Comparison of ENCODE assay signal across 8 cellular contexts in the genomic region with DNA sequence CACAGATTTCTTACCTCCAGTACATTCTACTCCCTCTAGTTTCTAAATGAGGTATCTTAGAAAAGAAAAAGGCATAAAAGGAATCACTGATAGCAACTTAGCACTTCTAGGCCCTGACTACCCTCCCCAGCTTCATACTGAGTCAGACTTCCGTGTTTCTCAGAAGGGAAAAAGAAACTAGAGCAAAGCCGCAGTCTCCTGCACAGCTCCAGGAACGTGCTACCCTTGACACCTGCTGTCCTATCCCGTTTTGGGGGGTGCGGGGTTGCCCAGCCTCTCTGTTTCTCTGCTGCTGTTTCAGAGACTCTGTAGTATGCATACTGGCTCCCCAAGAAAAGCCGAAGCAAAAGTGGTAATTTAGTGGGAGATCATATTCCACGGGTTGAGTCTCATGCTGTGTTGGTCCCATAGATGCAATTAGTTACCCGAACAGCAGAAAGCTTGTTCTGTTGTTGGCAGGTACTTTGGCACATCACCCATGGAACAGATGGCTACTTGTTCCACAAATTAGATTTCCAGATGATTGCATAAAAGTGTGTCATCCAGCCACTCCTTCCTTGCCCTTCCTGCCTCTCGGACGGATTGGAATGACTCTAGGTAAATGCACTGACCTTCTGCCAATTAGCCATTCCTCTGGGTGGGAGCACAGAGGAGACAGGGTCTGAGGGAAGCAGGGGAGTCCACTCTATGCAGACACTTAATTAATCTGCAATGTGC.
DNase-seq lines count a peak whose midpoint lies in the region; ATAC-seq and TF ChIP-seq lines count a peak whose summit lies in the region.

No MANE protein-coding gene starts in this region.

- H3K4me2 ChIP-seq in SK-N-SH (no peak overlapping the region), trophoblast cell (ENCODE audit: low read length) (no peak overlapping the region), mesendoderm (ENCODE audit: low read length) (no peak overlapping the region), GM23338 (no peak overlapping the region)

- no peak for ATAC-seq in SK-N-SH treated with all-trans-retinoic acid at 6 μM for 48 hours
- ATAC-seq in stimulated activated naive CD8-positive, alpha-beta T cell treated with anti-CD3 and anti-CD28 coated beads, Interleukin-15, amount 100 ng/mL, for 72 hours, result peak; percentile 78
- ATAC-seq in GM23338, result no peak

- H3K27ac Mint-ChIP-seq in activated CD4-positive, alpha-beta memory T cell treated with anti-CD3 and anti-CD28 coated beads for 36 hours, result peak overlapping the region; percentile 73
- H3K27ac Mint-ChIP-seq in immature natural killer cell, result peak overlapping the region; percentile 72 to 93 (median 89)
- peak overlapping the region; percentile 13 to 43 for H3K27ac Mint-ChIP-seq in stimulated activated naive CD8-positive, alpha-beta T cell treated with anti-CD3 and anti-CD28 coated beads, Interleukin-15, amount 100 ng/mL, for 72 hours
- no peak overlapping the region for H3K27ac Mint-ChIP-seq in GM23338

- H2AK5ac ChIP-seq in trophoblast cell (ENCODE audit: low read length), result no peak overlapping the region
- H2AK5ac ChIP-seq in mesendoderm (ENCODE audit: low read length), result no peak overlapping the region

- 31% methylated on average over 10 of the region's 10 CpGs for whole genome bisulfite sequencing in SK-N-SH (ENCODE audit: low lambda C conversion rate)
- WGBS in trophoblast cell (ENCODE audit: extremely low coverage, insufficient coverage, insufficient read length), result no CpG with 5 or more reads among the region's 10 CpGs
- WGBS in mesendoderm (ENCODE audit: extremely low coverage, insufficient coverage, low lambda C conversion rate), result no CpG with 5 or more reads among the region's 10 CpGs

- peaks cover 0 to 8% of the 10 kb centered on the region in 2 experiments; a peak in 1 of 4 replicates for H3K4me1 ChIP-seq in SK-N-SH (ENCODE audit: control insufficient read depth in 1 of 2, insufficient read depth in 2 of 2, low read depth in 1 of 2, low read length in 1 of 2)
- no peaks in the 10 kb centered on the region for H3K4me1 ChIP-seq in trophoblast cell (ENCODE audit: control insufficient read depth in 1 of 2, insufficient read depth in 2 of 2, low read length in 2 of 2)
- H3K4me1 ChIP-seq in mesendoderm (ENCODE audit: control insufficient read depth, low read depth, low read length), result no peaks in the 10 kb centered on the region
- no peaks in the 10 kb centered on the region for H3K4me1 ChIP-seq in GM23338 (ENCODE audit: insufficient read depth)

- H3K9me3 ChIP-seq in SK-N-SH (no peaks in the 10 kb centered on the region), trophoblast cell (ENCODE audit: insufficient read depth, low read depth, low read length) (no peaks in the 10 kb centered on the region)

- no peak overlapping the region for H2BK12ac ChIP-seq in trophoblast cell (ENCODE audit: low read length)

- no peak overlapping the region for H3K4me3 ChIP-seq in SK-N-SH (ENCODE audit: low read depth in 2 of 2, low read length in 1 of 2)
- H3K4me3 ChIP-seq in trophoblast cell (ENCODE audit: low read depth, low read length), result no peak overlapping the region
- no peak overlapping the region for H3K4me3 ChIP-seq in mesendoderm (ENCODE audit: low read length)
- no peak overlapping the region for H3K4me3 ChIP-seq in GM23338

- H2BK120ac ChIP-seq in trophoblast cell (ENCODE audit: insufficient read depth, low read length, poor library complexity) (no peak overlapping the region), mesendoderm (ENCODE audit: low read depth, low read length) (no peak overlapping the region)

- CTCF ChIA-PET in SK-N-SH (lab: Yijun Ruan, JAX), result interaction anchor here (0.6 to 1.1 kb wide), 3 partner anchors 26 to 438 kb away, joined by 3 to 4 read pairs (median 3); a partner anchor contains a TSS
- CTCF ChIA-PET in activated CD4-positive, alpha-beta memory T cell treated with anti-CD3 and anti-CD28 coated beads for 36 hours (lab: Charles Lee), result interaction anchor here (0.5 to 1.0 kb wide), 4 partner anchors 67 to 435 kb away, joined by 3 read pairs; no protein-coding TSS in a partner anchor

- H2BK15ac ChIP-seq in mesendoderm (replicated peaks; ENCODE audit: low read depth), result no peak overlapping the region

- H3K27ac ChIP-seq in SK-N-SH (ENCODE audit: low read depth in 2 of 2, low read length in 1 of 2), result no peak overlapping the region
- H3K27ac ChIP-seq in trophoblast cell (ENCODE audit: low read depth, low read length), result no peak overlapping the region
- H3K27ac ChIP-seq in mesendoderm (ENCODE audit: low read depth, low read length), result no peak overlapping the region
- H3K27ac ChIP-seq in GM23338 (ENCODE audit: low read depth), result no peak overlapping the region

- H3K36me3 ChIP-seq in SK-N-SH (replicated peaks in 1 of 2; ENCODE audit: control insufficient read depth in 1 of 2, insufficient read depth in 2 of 2, low read length in 1 of 2), result no peaks in the 10 kb centered on the region
- no peaks in the 10 kb centered on the region for H3K36me3 ChIP-seq in trophoblast cell (ENCODE audit: control insufficient read depth in 1 of 2, insufficient read depth in 2 of 2, low read length in 2 of 2)
- H3K36me3 ChIP-seq in mesendoderm (ENCODE audit: control insufficient read depth, insufficient read depth, low read length), result no peaks in the 10 kb centered on the region
- no peaks in the 10 kb centered on the region for H3K36me3 ChIP-seq in GM23338 (ENCODE audit: insufficient read depth)

- intact Hi-C loops in activated CD4-positive, alpha-beta memory T cell treated with anti-CD3 and anti-CD28 coated beads for 36 hours (cut with micrococcal nuclease), result loop anchor here (1.0 to 2.0 kb wide), 4 partner anchors 29 to 436 kb away; no protein-coding TSS in a partner anchor

- no peak overlapping the region for H3K9ac ChIP-seq in SK-N-SH
- H3K9ac ChIP-seq in trophoblast cell (ENCODE audit: low read length), result no peak overlapping the region
- H3K9ac ChIP-seq in mesendoderm (ENCODE audit: low read length), result no peak overlapping the region

- no peak overlapping the region for H4K8ac ChIP-seq in trophoblast cell (ENCODE audit: low read depth, low read length)
- no peak overlapping the region for H4K8ac ChIP-seq in mesendoderm (ENCODE audit: low read depth, low read length)

- H3K4ac ChIP-seq in trophoblast cell (ENCODE audit: low read depth, low read length) (no peak overlapping the region), mesendoderm (ENCODE audit: low read depth, low read length) (no peak overlapping the region)

- no peaks in the 10 kb centered on the region for H4K20me1 ChIP-seq in SK-N-SH (ENCODE audit: insufficient read depth)
- H4K20me1 ChIP-seq in GM23338 (replicated peaks; ENCODE audit: insufficient read depth), result no peaks in the 10 kb centered on the region

- H4K12ac ChIP-seq in trophoblast cell (ENCODE audit: low read depth, low read length), result no peak overlapping the region

- no peak overlapping the region for H3K14ac ChIP-seq in trophoblast cell (ENCODE audit: low read length)

- no peaks in the 10 kb centered on the region for H3K27me3 Mint-ChIP-seq in activated CD4-positive, alpha-beta memory T cell treated with anti-CD3 and anti-CD28 coated beads for 36 hours
- peaks cover 0 to 4% (median 3%) of the 10 kb centered on the region in 3 donors for H3K27me3 Mint-ChIP-seq in immature natural killer cell (ENCODE audit: low read depth in 3 of 3)
- H3K27me3 Mint-ChIP-seq in stimulated activated naive CD8-positive, alpha-beta T cell treated with anti-CD3 and anti-CD28 coated beads, Interleukin-15, amount 100 ng/mL, for 72 hours, result no peaks in the 10 kb centered on the region
- peaks cover 2% of the 10 kb centered on the region for H3K27me3 Mint-ChIP-seq in GM23338 (ENCODE audit: insufficient read depth, low read depth, poor library complexity)

- no peak for TF ChIP-seq RAD21 in SK-N-SH (IDR thresholded peaks at IDR 0.05; ENCODE audit: low read length)

- no peak overlapping the region for H2AFZ ChIP-seq in SK-N-SH (ENCODE audit: low read depth)
- H2AFZ ChIP-seq in trophoblast cell (ENCODE audit: insufficient read depth, low read length, poor library complexity), result no peak overlapping the region
- no peak overlapping the region for H2AFZ ChIP-seq in GM23338

- DNase-seq in SK-N-SH (peak; percentile 23), immature natural killer cell (peak; percentile 20 to 52 (median 38)), trophoblast cell (no peak), mesendoderm (no peak), GM23338 (ENCODE audit: low spot score) (no peak)
- peak; percentile 79 for DNase-seq in activated CD4-positive, alpha-beta memory T cell treated with anti-CD3 and anti-CD28 coated beads for 36 hours
- DNase-seq in stimulated activated naive CD8-positive, alpha-beta T cell treated with anti-CD3 and anti-CD28 coated beads, Interleukin-15, amount 100 ng/mL, for 72 hours, result peak; percentile 18 to 58

- H3K4me3 Mint-ChIP-seq in activated CD4-positive, alpha-beta memory T cell treated with anti-CD3 and anti-CD28 coated beads for 36 hours, result no peak overlapping the region
- H3K4me3 Mint-ChIP-seq in immature natural killer cell (peak overlapping the region in 3 of 5 donors; percentile 33 to 82 (median 47)), GM23338 (no peak overlapping the region)
- H3K4me3 Mint-ChIP-seq in stimulated activated naive CD8-positive, alpha-beta T cell treated with anti-CD3 and anti-CD28 coated beads, Interleukin-15, amount 100 ng/mL, for 72 hours, result peak overlapping the region in 1 of 2 donors; percentile 31

- H3K23ac ChIP-seq in trophoblast cell (ENCODE audit: low read length) (no peak overlapping the region), mesendoderm (ENCODE audit: low read length) (no peak overlapping the region)

- H3K18ac ChIP-seq in trophoblast cell (ENCODE audit: low read length), result no peak overlapping the region
- no peak overlapping the region for H3K18ac ChIP-seq in mesendoderm (ENCODE audit: low read length)

- no peaks in the 10 kb centered on the region for H3F3A ChIP-seq in SK-N-SH (replicated peaks; ENCODE audit: insufficient read depth)
- no peaks in the 10 kb centered on the region for H3F3A ChIP-seq in GM23338 (replicated peaks; ENCODE audit: low read depth)

- H3K56ac ChIP-seq in mesendoderm (ENCODE audit: low read length), result no peak overlapping the region

- peaks cover 49% of the 10 kb centered on the region for H3K4me1 Mint-ChIP-seq in activated CD4-positive, alpha-beta memory T cell treated with anti-CD3 and anti-CD28 coated beads for 36 hours (ENCODE audit: low read depth)
- H3K4me1 Mint-ChIP-seq in immature natural killer cell (peaks cover 46 to 60% of the 10 kb centered on the region in 2 donors), GM23338 (peaks cover 3% of the 10 kb centered on the region; the same call in 1 of the 3 replicates)
- peaks cover 55% of the 10 kb centered on the region for H3K4me1 Mint-ChIP-seq in stimulated activated naive CD8-positive, alpha-beta T cell treated with anti-CD3 and anti-CD28 coated beads, Interleukin-15, amount 100 ng/mL, for 72 hours

- H3K79me1 ChIP-seq in trophoblast cell (ENCODE audit: low read length) (no peaks in the 10 kb centered on the region), mesendoderm (ENCODE audit: low read length) (no peaks in the 10 kb centered on the region)

- no peak for TF ChIP-seq EP300 in SK-N-SH (IDR thresholded peaks at IDR 0.05; ENCODE audit: borderline replicate concordance in 1 of 2, low read depth in 1 of 2, low read length in 1 of 2)

- no peaks in the 10 kb centered on the region for H3K79me2 ChIP-seq in SK-N-SH (ENCODE audit: insufficient read depth)
- no peaks in the 10 kb centered on the region for H3K79me2 ChIP-seq in trophoblast cell (ENCODE audit: control insufficient read depth, insufficient read depth, low read length, poor library complexity)
- H3K79me2 ChIP-seq in mesendoderm (ENCODE audit: control insufficient read depth, insufficient read depth, low read length), result no peaks in the 10 kb centered on the region
- H3K79me2 ChIP-seq in GM23338 (replicated peaks; ENCODE audit: insufficient read depth), result no peaks in the 10 kb centered on the region

- peaks cover 13% of the 10 kb centered on the region for H3K9me3 Mint-ChIP-seq in activated CD4-positive, alpha-beta memory T cell treated with anti-CD3 and anti-CD28 coated beads for 36 hours
- H3K9me3 Mint-ChIP-seq in immature natural killer cell (peaks cover 0 to 2% (median 0%) of the 10 kb centered on the region in 6 donors), GM23338 (peaks cover 2% of the 10 kb centered on the region; the same call in 1 of the 3 replicates)
- H3K9me3 Mint-ChIP-seq in stimulated activated naive CD8-positive, alpha-beta T cell treated with anti-CD3 and anti-CD28 coated beads, Interleukin-15, amount 100 ng/mL, for 72 hours, result peaks cover 18 to 22% of the 10 kb centered on the region in 2 donors

- TF ChIP-seq CTCF in SK-N-SH (IDR thresholded peaks at IDR 0.05) (no peak), GM23338 (conservative IDR thresholded peaks at IDR 0.05; ENCODE audit: low read depth in 2 of 2) (no peak)

- POLR2A ChIA-PET in SK-N-SH (lab: Yijun Ruan, JAX), result no interaction called here
- POLR2A ChIA-PET in activated CD4-positive, alpha-beta memory T cell treated with anti-CD3 and anti-CD28 coated beads for 36 hours (lab: Charles Lee), result no interaction called here

- H3K36me3 Mint-ChIP-seq in activated CD4-positive, alpha-beta memory T cell treated with anti-CD3 and anti-CD28 coated beads for 36 hours, result no peaks in the 10 kb centered on the region
- peaks cover 0 to 5% (median 0%) of the 10 kb centered on the region in 3 donors for H3K36me3 Mint-ChIP-seq in immature natural killer cell
- no peaks in the 10 kb centered on the region for H3K36me3 Mint-ChIP-seq in GM23338 (ENCODE audit: low read depth)

- H4K91ac ChIP-seq in trophoblast cell (ENCODE audit: low read depth, low read length), result no peak overlapping the region

- H3K9me2 ChIP-seq in SK-N-SH (no peaks in the 10 kb centered on the region), GM23338 (ENCODE audit: insufficient read depth) (0 out of 2 replicates have a peak, but pooled peaks cover 12% of the 10 kb centered on the region)

- H4K5ac ChIP-seq in mesendoderm (ENCODE audit: low read length), result no peak overlapping the region

- H2BK5ac ChIP-seq in trophoblast cell (ENCODE audit: low read depth, low read length, poor library complexity), result no peak overlapping the region
- no peak overlapping the region for H2BK5ac ChIP-seq in mesendoderm (ENCODE audit: low read length)

- no peaks in the 10 kb centered on the region for H3K27me3 ChIP-seq in SK-N-SH (ENCODE audit: insufficient read depth)
- H3K27me3 ChIP-seq in trophoblast cell (ENCODE audit: insufficient read depth, low read length), result no peaks in the 10 kb centered on the region
- no peaks in the 10 kb centered on the region for H3K27me3 ChIP-seq in mesendoderm (ENCODE audit: insufficient read depth, low read length, poor library complexity)
- H3K27me3 ChIP-seq in GM23338 (ENCODE audit: insufficient read depth), result no peaks in the 10 kb centered on the region

Comparison
In these comparisons a context has a peak if more than half of its experiments do, and no peak if none do; other contexts are left out.
1. DNase-seq: peak in SK-N-SH (single experiment), activated CD4-positive, alpha-beta memory T cell treated with anti-CD3 and anti-CD28 coated beads for 36 hours (single experiment), immature natural killer cell (3 of 3) and stimulated activated naive CD8-positive, alpha-beta T cell treated with anti-CD3 and anti-CD28 coated beads, Interleukin-15, amount 100 ng/mL, for 72 hours (2 of 2); none in trophoblast cell (0 of 2), mesendoderm (single experiment) and GM23338 (single experiment).
2. H3K4me3 Mint-ChIP-seq: peak in immature natural killer cell (3 of 5); none in activated CD4-positive, alpha-beta memory T cell treated with anti-CD3 and anti-CD28 coated beads for 36 hours (single experiment) and GM23338 (single experiment).